ENCODE assay signal across 16 cellular contexts in the genomic region with DNA sequence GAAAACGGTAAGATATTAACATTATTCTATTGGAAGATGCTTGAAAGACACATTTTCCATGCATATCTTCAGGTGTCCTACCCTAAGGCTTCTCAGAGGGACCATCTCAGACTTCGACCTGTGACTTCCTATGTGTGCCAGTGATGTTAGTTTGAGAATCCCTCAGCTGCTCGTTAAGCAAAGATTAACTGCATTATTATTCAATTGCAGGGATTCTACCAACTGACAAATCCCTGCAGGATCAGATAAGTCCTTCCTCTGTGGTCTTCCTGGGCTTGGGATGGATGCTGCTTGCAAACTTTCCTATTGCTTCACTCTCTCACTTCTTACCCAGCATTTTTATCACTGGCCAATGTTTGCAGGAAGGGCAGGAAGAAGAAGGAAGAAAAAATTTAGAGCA.
A peak's percentile ranks its signal among the peaks of the same experiment; 100 is the strongest.
DNase-seq lines count a peak whose midpoint lies in the region; ATAC-seq and TF ChIP-seq lines count a peak whose summit lies in the region.
"Had no signal": no experiment of that assay in that cellular context is flagged by ENCODE, and none has a peak within 500 bp of the region (broad histone marks: within the 10 kb centered on the region; RNA-seq: fewer than 3 reads in every experiment).

No MANE protein-coding gene starts in this region.

- no peak overlapping the region for H3K4me3 Mint-ChIP-seq in WTC11
- H3K4me3 Mint-ChIP-seq: CD4-positive, alpha-beta memory T cell; HFFc6 had no signal

- H3K79me2 ChIP-seq in KMS-11 (ENCODE audit: insufficient read depth, low read depth): no peaks in the 10 kb centered on the region
- no peaks in the 10 kb centered on the region for H3K79me2 ChIP-seq in osteoblast (ENCODE audit: insufficient read depth, low read length)

- H3K4me1 Mint-ChIP-seq in WTC11: peaks cover 32% of the 10 kb centered on the region
- H3K4me1 Mint-ChIP-seq: CD4-positive, alpha-beta memory T cell had no signal

- peaks cover 18% of the 10 kb centered on the region for H3K27me3 Mint-ChIP-seq in WTC11 (ENCODE audit: low read depth)
- H3K27me3 Mint-ChIP-seq: CD4-positive, alpha-beta memory T cell had no signal

- DNase-seq in WTC11 (ENCODE audit: low spot score): no peak
- DNase-seq in osteoblast (ENCODE audit: insufficient read length, low spot score, missing footprints): peak; percentile 6
- DNase-seq in activated gamma-delta T cell (lab: John Stamatoyannopoulos, UW): no peak
- DNase-seq in NOMO-1 treated with dmso at 0.1 percent for 144 hours (lab: John Stamatoyannopoulos, UW; ENCODE audit: unreplicated experiment): no peak
- no peak for DNase-seq in GM20000 (ENCODE audit: low spot score)
- DNase-seq: ACHN; CD4-positive, alpha-beta memory T cell; DMS79; EL; HCEC 1CT; HFFc6 had no signal

- peaks cover 0 to 50% (median 41%) of the 10 kb centered on the region in 10 experiments; a peak in 16 of 20 replicates for H3K4me1 ChIP-seq in BLaER1 treated with 17β-estradiol and CSF1 and Interleukin-3, amounts not matched to agents 10 nM and 100 nM
- peaks cover 54% of the 10 kb centered on the region for H3K4me1 ChIP-seq in KMS-11 (ENCODE audit: low read depth, poor library complexity, severe bottlenecking)
- no peaks in the 10 kb centered on the region for H3K4me1 ChIP-seq in osteoblast (ENCODE audit: insufficient read depth, low read length)

- no peaks in the 10 kb centered on the region for H3K9me3 ChIP-seq in BLaER1 treated with 17β-estradiol and CSF1 and Interleukin-3, amounts not matched to agents 10 nM and 100 nM (replicated peaks in 1 of 11)
- no peaks in the 10 kb centered on the region for H3K9me3 ChIP-seq in osteoblast (ENCODE audit: low read depth, low read length)

- no peaks in the 10 kb centered on the region for H4K20me1 ChIP-seq in BLaER1 treated with 17β-estradiol and CSF1 and Interleukin-3, amounts not matched to agents 10 nM and 100 nM
- H4K20me1 ChIP-seq in KMS-11 (ENCODE audit: insufficient read depth): no peaks in the 10 kb centered on the region
- H4K20me1 ChIP-seq in osteoblast (ENCODE audit: insufficient read depth, low read length): no peaks in the 10 kb centered on the region

- peak overlapping the region in 8 of 11 experiments; percentile 25 to 73 (median 56); a peak in 15 of 22 replicates for H3K4me2 ChIP-seq in BLaER1 treated with 17β-estradiol and CSF1 and Interleukin-3, amounts not matched to agents 10 nM and 100 nM
- H3K4me2 ChIP-seq in KMS-11 (peak overlapping the region; percentile 89), osteoblast (ENCODE audit: insufficient read depth, low read length) (no peak overlapping the region)

- H2AFZ ChIP-seq in KMS-11 (ENCODE audit: low read depth) (peak overlapping the region; percentile 47; the same call in 1 of the 2 replicates), osteoblast (ENCODE audit: low read length) (no peak overlapping the region)

- POLR2A ChIA-PET in WTC11 (lab: Charles Lee): no interaction called here

- 0 out of 22 replicates have a peak overlapping the region, but pooled peaks of 1 of the 11 experiments have one; percentile 1 for H3K27ac ChIP-seq in BLaER1 treated with 17β-estradiol and CSF1 and Interleukin-3, amounts not matched to agents 10 nM and 100 nM
- H3K27ac ChIP-seq in KMS-11: peak overlapping the region; percentile 75
- no peak overlapping the region for H3K27ac ChIP-seq in osteoblast (ENCODE audit: low read depth, low read length)
- H3K27ac ChIP-seq: C4-2B, HL-60 had no signal

- H3K9ac ChIP-seq in BLaER1 treated with 17β-estradiol and CSF1 and Interleukin-3, amounts not matched to agents 10 nM and 100 nM: no peak overlapping the region
- H3K9ac ChIP-seq in KMS-11: 0 out of 2 replicates have a peak overlapping the region, but pooled peaks have one; percentile 27

- CTCF ChIA-PET in WTC11 (lab: Charles Lee): no interaction called here

- no peaks in the 10 kb centered on the region for H3K36me3 Mint-ChIP-seq in WTC11
- H3K36me3 Mint-ChIP-seq: CD4-positive, alpha-beta memory T cell had no signal

- no peak overlapping the region for H3K4me3 ChIP-seq in BLaER1 treated with 17β-estradiol and CSF1 and Interleukin-3, amounts not matched to agents 10 nM and 100 nM
- H3K4me3 ChIP-seq in KMS-11 (IDR thresholded peaks at IDR 0.05; ENCODE audit: insufficient read depth, low read depth, low read length) (no peak overlapping the region), osteoblast (ENCODE audit: insufficient read depth, low read length) (no peak overlapping the region)
- H3K4me3 ChIP-seq: K562 had no signal

- H3K9me3 Mint-ChIP-seq in WTC11: no peaks in the 10 kb centered on the region

- H3K36me3 ChIP-seq in BLaER1 treated with 17β-estradiol and CSF1 and Interleukin-3, amounts not matched to agents 10 nM and 100 nM: no peaks in the 10 kb centered on the region
- H3K36me3 ChIP-seq in KMS-11 (ENCODE audit: insufficient read depth) (no peaks in the 10 kb centered on the region), osteoblast (ENCODE audit: insufficient read depth, low read length) (no peaks in the 10 kb centered on the region)

- TF ChIP-seq CTCF in KMS-11 (conservative IDR thresholded peaks at IDR 0.05; ENCODE audit: low read depth, low read length) (no peak), WTC11 (IDR thresholded peaks at IDR 0.05) (no peak), osteoblast (IDR thresholded peaks at IDR 0.05; ENCODE audit: extremely low read depth, low read depth, low read length) (no peak), GM20000 (IDR thresholded peaks at IDR 0.05; ENCODE audit: extremely low read depth, missing control alignments) (no peak)

- ATAC-seq in WTC11: peak; percentile 65
- ATAC-seq: K562 had no signal

- H3K27ac Mint-ChIP-seq in WTC11: no peak overlapping the region; the same call in 1 of the 2 replicates
- H3K27ac Mint-ChIP-seq: CD4-positive, alpha-beta memory T cell; HFFc6 had no signal

- H3K27me3 ChIP-seq in BLaER1 treated with 17β-estradiol and CSF1 and Interleukin-3, amounts not matched to agents 10 nM and 100 nM: no peaks in the 10 kb centered on the region
- H3K27me3 ChIP-seq in KMS-11 (ENCODE audit: insufficient read depth, low read depth): no peaks in the 10 kb centered on the region
- H3K27me3 ChIP-seq in osteoblast (ENCODE audit: insufficient read depth, low read length): no peaks in the 10 kb centered on the region

TF ChIP-seq in WTC11, 78 proteins besides CTCF, POLR2A, EP300 and RAD21 (continues in another document):
- no peak for TF ChIP-seq CREB1 (CRISPR knock-in tag; IDR thresholded peaks at IDR 0.05)
- no peak for TF ChIP-seq GTF2I (CRISPR knock-in tag; conservative IDR thresholded peaks at IDR 0.05)
- no peak for TF ChIP-seq ZNF263 (CRISPR knock-in tag; IDR thresholded peaks at IDR 0.05; ENCODE audit: low read depth)
- TF ChIP-seq RORB (CRISPR knock-in tag; IDR thresholded peaks at IDR 0.05): no peak
- TF ChIP-seq, protein P1, sequence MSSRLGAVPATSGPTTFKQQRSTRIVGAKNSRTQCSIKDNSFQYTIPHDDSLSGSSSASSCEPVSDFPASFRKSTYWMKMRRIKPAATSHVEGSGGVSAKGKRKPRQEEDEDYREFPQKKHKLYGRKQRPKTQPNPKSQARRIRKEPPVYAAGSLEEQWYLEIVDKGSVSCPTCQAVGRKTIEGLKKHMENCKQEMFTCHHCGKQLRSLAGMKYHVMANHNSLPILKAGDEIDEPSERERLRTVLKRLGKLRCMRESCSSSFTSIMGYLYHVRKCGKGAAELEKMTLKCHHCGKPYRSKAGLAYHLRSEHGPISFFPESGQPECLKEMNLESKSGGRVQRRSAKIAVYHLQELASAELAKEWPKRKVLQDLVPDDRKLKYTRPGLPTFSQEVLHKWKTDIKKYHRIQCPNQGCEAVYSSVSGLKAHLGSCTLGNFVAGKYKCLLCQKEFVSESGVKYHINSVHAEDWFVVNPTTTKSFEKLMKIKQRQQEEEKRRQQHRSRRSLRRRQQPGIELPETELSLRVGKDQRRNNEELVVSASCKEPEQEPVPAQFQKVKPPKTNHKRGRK (CRISPR knock-in tag; IDR thresholded peaks at IDR 0.05; ENCODE audit: borderline replicate concordance): no peak
- TF ChIP-seq ZNF138 (CRISPR knock-in tag; conservative IDR thresholded peaks at IDR 0.05): no peak
- TF ChIP-seq, protein P2, sequence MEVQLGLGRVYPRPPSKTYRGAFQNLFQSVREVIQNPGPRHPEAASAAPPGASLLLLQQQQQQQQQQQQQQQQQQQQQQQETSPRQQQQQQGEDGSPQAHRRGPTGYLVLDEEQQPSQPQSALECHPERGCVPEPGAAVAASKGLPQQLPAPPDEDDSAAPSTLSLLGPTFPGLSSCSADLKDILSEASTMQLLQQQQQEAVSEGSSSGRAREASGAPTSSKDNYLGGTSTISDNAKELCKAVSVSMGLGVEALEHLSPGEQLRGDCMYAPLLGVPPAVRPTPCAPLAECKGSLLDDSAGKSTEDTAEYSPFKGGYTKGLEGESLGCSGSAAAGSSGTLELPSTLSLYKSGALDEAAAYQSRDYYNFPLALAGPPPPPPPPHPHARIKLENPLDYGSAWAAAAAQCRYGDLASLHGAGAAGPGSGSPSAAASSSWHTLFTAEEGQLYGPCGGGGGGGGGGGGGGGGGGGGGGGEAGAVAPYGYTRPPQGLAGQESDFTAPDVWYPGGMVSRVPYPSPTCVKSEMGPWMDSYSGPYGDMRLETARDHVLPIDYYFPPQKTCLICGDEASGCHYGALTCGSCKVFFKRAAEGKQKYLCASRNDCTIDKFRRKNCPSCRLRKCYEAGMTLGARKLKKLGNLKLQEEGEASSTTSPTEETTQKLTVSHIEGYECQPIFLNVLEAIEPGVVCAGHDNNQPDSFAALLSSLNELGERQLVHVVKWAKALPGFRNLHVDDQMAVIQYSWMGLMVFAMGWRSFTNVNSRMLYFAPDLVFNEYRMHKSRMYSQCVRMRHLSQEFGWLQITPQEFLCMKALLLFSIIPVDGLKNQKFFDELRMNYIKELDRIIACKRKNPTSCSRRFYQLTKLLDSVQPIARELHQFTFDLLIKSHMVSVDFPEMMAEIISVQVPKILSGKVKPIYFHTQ (CRISPR knock-in tag; IDR thresholded peaks at IDR 0.05): no peak
- TF ChIP-seq, protein P3, sequence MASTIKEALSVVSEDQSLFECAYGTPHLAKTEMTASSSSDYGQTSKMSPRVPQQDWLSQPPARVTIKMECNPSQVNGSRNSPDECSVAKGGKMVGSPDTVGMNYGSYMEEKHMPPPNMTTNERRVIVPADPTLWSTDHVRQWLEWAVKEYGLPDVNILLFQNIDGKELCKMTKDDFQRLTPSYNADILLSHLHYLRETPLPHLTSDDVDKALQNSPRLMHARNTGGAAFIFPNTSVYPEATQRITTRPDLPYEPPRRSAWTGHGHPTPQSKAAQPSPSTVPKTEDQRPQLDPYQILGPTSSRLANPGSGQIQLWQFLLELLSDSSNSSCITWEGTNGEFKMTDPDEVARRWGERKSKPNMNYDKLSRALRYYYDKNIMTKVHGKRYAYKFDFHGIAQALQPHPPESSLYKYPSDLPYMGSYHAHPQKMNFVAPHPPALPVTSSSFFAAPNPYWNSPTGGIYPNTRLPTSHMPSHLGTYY (CRISPR knock-in tag; IDR thresholded peaks at IDR 0.05): no peak
